In genomic region chr22:40156682-40157081, GRCh38 we compare ENCODE assay signal across 7 cellular contexts. TPM values are rescaled to one million over a fixed set of nuclear protein-coding genes. Genes with fewer than 3 reads are reported as not detected.
A peak's percentile ranks its signal among the peaks of the same experiment; 100 is the strongest.
DNase-seq lines count a peak whose midpoint lies in the region; ATAC-seq and TF ChIP-seq lines count a peak whose summit lies in the region.
"Not testable (repeated sequence)": the region's sequence is repeated elsewhere in the genome, so short reads cannot be mapped to it uniquely, and the experiment has no call there.

No MANE protein-coding gene starts in this region.

- not testable (repeated sequence) for H3K4ac ChIP-seq in IMR-90 (ENCODE audit: low read depth, low read length)

- not testable (repeated sequence) for H2AK5ac ChIP-seq in IMR-90 (ENCODE audit: low read depth, low read length)

- not testable (repeated sequence) for H3K27me3 ChIP-seq in IMR-90 (ENCODE audit: control insufficient read depth, insufficient read depth, low read length); colonic mucosa; left lung; parathyroid adenoma (ENCODE audit: control insufficient read depth, insufficient read depth, low read length)

- not testable (repeated sequence) for H2AK9ac ChIP-seq in IMR-90 (replicated peaks; ENCODE audit: low read depth, low read length, poor library complexity)

- not testable (repeated sequence) for H4K91ac ChIP-seq in IMR-90 (ENCODE audit: insufficient read depth, low read depth, low read length)

- H2AFZ ChIP-seq in IMR-90 (replicated peaks; ENCODE audit: low read length, poor library complexity); parathyroid adenoma: not testable (repeated sequence)

- DNase-seq in IMR-90; colonic mucosa; left lung; stimulated activated effector memory CD8-positive, alpha-beta T cell treated with anti-CD3 and anti-CD28 coated beads, Interleukin-12 subunit alpha, Interleukin-12 subunit beta, amount 100 ng/mL, for 72 hours (ENCODE audit: low spot score in 2 of 2); type B pancreatic cell (ENCODE audit: extremely low spot score, unreplicated experiment): not testable (repeated sequence)

- not testable (repeated sequence) for H3K18ac ChIP-seq in IMR-90 (ENCODE audit: low read depth, low read length)

- H4K20me1 ChIP-seq in IMR-90 (ENCODE audit: insufficient read depth, low read length) = not testable (repeated sequence)

- H3K4me2 ChIP-seq in IMR-90 (ENCODE audit: low read depth, low read length); parathyroid adenoma (ENCODE audit: low read length): not testable (repeated sequence)

- not testable (repeated sequence) for H3K14ac ChIP-seq in IMR-90 (replicated peaks; ENCODE audit: low read depth, low read length)

- in situ Hi-C loops in IMR-90 (cut with MboI; ENCODE audit: low sequenced_read_pairs) = not testable (repeated sequence)

- not testable (repeated sequence) for H3K27ac ChIP-seq in IMR-90 (ENCODE audit: insufficient read depth, low read length)
- H3K27ac ChIP-seq in VCaP (peak overlapping the region; percentile 76), colonic mucosa (peak overlapping the region; percentile 75), left lung (peak overlapping the region; percentile 9 to 23), parathyroid adenoma (peak overlapping the region; percentile 36)

- peak overlapping the region; percentile 34 for H3K27ac Mint-ChIP-seq in stimulated activated effector memory CD8-positive, alpha-beta T cell treated with anti-CD3 and anti-CD28 coated beads, Interleukin-12 subunit alpha, Interleukin-12 subunit beta, amount 100 ng/mL, for 72 hours
- peak overlapping the region; percentile 91 for H3K27ac Mint-ChIP-seq in type B pancreatic cell

- not testable (repeated sequence) for TF ChIP-seq RAD21 in IMR-90 (IDR thresholded peaks at IDR 0.05; ENCODE audit: low read length)

- not testable (repeated sequence) for H3K4me1 ChIP-seq in IMR-90 (ENCODE audit: control insufficient read depth, insufficient read depth, low read length); colonic mucosa; parathyroid adenoma
- H3K4me1 ChIP-seq in left lung = peaks cover 0 to 11% of the 10 kb centered on the region in 2 donors

- not testable (repeated sequence) for H3K9ac ChIP-seq in IMR-90 (ENCODE audit: low read depth, low read length); parathyroid adenoma
- H3K9ac ChIP-seq in colonic mucosa (ENCODE audit: low read depth in 2 of 2, low read length in 2 of 2) = peak overlapping the region in 1 of 2 donors; percentile 1

- TF ChIP-seq CTCF in IMR-90 (conservative IDR thresholded peaks at IDR 0.05; ENCODE audit: low read depth, low read length); VCaP (conservative IDR thresholded peaks at IDR 0.05); colonic mucosa (IDR thresholded peaks at IDR 0.05); left lung (IDR thresholded peaks at IDR 0.05); parathyroid adenoma (IDR thresholded peaks at IDR 0.05); type B pancreatic cell (conservative IDR thresholded peaks at IDR 0.05): not testable (repeated sequence)

- not testable (repeated sequence) for H2BK5ac ChIP-seq in IMR-90 (ENCODE audit: low read depth, low read length, poor library complexity, severe bottlenecking)

- H4K5ac ChIP-seq in IMR-90 (ENCODE audit: low read depth, low read length) = not testable (repeated sequence)

- not testable (repeated sequence) for H2BK20ac ChIP-seq in IMR-90 (ENCODE audit: low read depth, low read length)

- no CpG with 5 or more reads among the region's 6 CpGs for WGBS in IMR-90 (ENCODE audit: extremely low coverage in 2 of 2, insufficient read length in 1 of 2), 2 experiments

- not testable (repeated sequence) for TF ChIP-seq POLR2A in IMR-90 (IDR thresholded peaks at IDR 0.05; ENCODE audit: low read depth, low read length)

- dilution Hi-C loops in IMR-90 (cut with HindIII; ENCODE audit: low sequenced_read_pairs, unreplicated experiment) = not testable (repeated sequence)

- not testable (repeated sequence) for H3K9me3 ChIP-seq in IMR-90 (ENCODE audit: control insufficient read depth, insufficient read depth, low read length); colonic mucosa; left lung; parathyroid adenoma (ENCODE audit: control insufficient read depth, low read length)

- not testable (repeated sequence) for H3K56ac ChIP-seq in IMR-90 (ENCODE audit: extremely low read depth, insufficient read depth, low read length)

- not testable (repeated sequence) for H3K9me3 Mint-ChIP-seq in stimulated activated effector memory CD8-positive, alpha-beta T cell treated with anti-CD3 and anti-CD28 coated beads, Interleukin-12 subunit alpha, Interleukin-12 subunit beta, amount 100 ng/mL, for 72 hours; type B pancreatic cell

- not testable (repeated sequence) for H3K9me1 ChIP-seq in IMR-90 (ENCODE audit: insufficient read depth, low read length)

- H3K4me3 Mint-ChIP-seq in stimulated activated effector memory CD8-positive, alpha-beta T cell treated with anti-CD3 and anti-CD28 coated beads, Interleukin-12 subunit alpha, Interleukin-12 subunit beta, amount 100 ng/mL, for 72 hours; type B pancreatic cell: not testable (repeated sequence)

- not testable (repeated sequence) for H3K79me2 ChIP-seq in parathyroid adenoma

- intact Hi-C loops in IMR-90 (cut with micrococcal nuclease); colonic mucosa (cut with DNase I); left lung (cut with DNase I): not testable (repeated sequence)

- BruUV-seq in IMR-90 (replicated peaks; lab: Mats Ljungman, UMichigan) = not testable (repeated sequence)

- not testable (repeated sequence) for H4K8ac ChIP-seq in IMR-90 (ENCODE audit: low read depth in 2 of 2, low read length in 2 of 2)

- CTCF ChIA-PET in IMR-90 (lab: Yijun Ruan, JAX) = interaction anchor here (0.7 kb wide), 1 partner anchor 11 kb away, joined by 3 read pairs; no protein-coding TSS in a partner anchor

- H3K4me3 ChIP-seq in IMR-90 (ENCODE audit: insufficient read depth, low read depth, low read length); colonic mucosa; left lung; parathyroid adenoma (ENCODE audit: low read depth, low read length): not testable (repeated sequence)

- not testable (repeated sequence) for H3K79me1 ChIP-seq in IMR-90 (ENCODE audit: low read depth in 1 of 2, low read length in 2 of 2)

- not testable (repeated sequence) for H3K23ac ChIP-seq in IMR-90 (ENCODE audit: low read depth, low read length)

- POLR2A ChIA-PET in IMR-90 (lab: Charles Lee; ENCODE audit: unreplicated experiment) = not testable (repeated sequence)

- H2BK15ac ChIP-seq in IMR-90 (ENCODE audit: low read depth, low read length) = not testable (repeated sequence)

- H3K27me3 Mint-ChIP-seq in type B pancreatic cell = not testable (repeated sequence)

- ATAC-seq in IMR-90 (ENCODE audit: low read depth) (peak; percentile 18; the same call in 1 of the 2 replicates), left lung (peak; percentile 21)
- not testable (repeated sequence) for ATAC-seq in stimulated activated effector memory CD8-positive, alpha-beta T cell treated with anti-CD3 and anti-CD28 coated beads, Interleukin-12 subunit alpha, Interleukin-12 subunit beta, amount 100 ng/mL, for 72 hours

- H3K36me3 Mint-ChIP-seq in stimulated activated effector memory CD8-positive, alpha-beta T cell treated with anti-CD3 and anti-CD28 coated beads, Interleukin-12 subunit alpha, Interleukin-12 subunit beta, amount 100 ng/mL, for 72 hours = peaks cover 19% of the 10 kb centered on the region
- not testable (repeated sequence) for H3K36me3 Mint-ChIP-seq in type B pancreatic cell

- H3K4me1 Mint-ChIP-seq in stimulated activated effector memory CD8-positive, alpha-beta T cell treated with anti-CD3 and anti-CD28 coated beads, Interleukin-12 subunit alpha, Interleukin-12 subunit beta, amount 100 ng/mL, for 72 hours = not testable (repeated sequence)
- H3K4me1 Mint-ChIP-seq in type B pancreatic cell (ENCODE audit: unreplicated experiment) = peaks cover 20% of the 10 kb centered on the region

- not testable (repeated sequence) for H3K36me3 ChIP-seq in IMR-90 (ENCODE audit: control insufficient read depth, insufficient read depth, low read length); colonic mucosa; left lung; parathyroid adenoma (ENCODE audit: control insufficient read depth, insufficient read depth, low read length)

- not testable (repeated sequence) for H2BK120ac ChIP-seq in IMR-90 (ENCODE audit: low read depth, low read length)

RNA-seq across cellular contexts. Expression of gene TNRC6B, which starts 21.0 kb away (rescaled TPM):
- total RNA-seq in IMR-90 (2012; rRNA removed) = 14.7 and 17.0 TPM in 2 replicates
- 3.9 and 4.8 TPM in 2 replicates for polyA plus RNA-seq in IMR-90 (2012; rRNA removed)
- 0.79 and 2.9 TPM in 2 replicates for polyA plus RNA-seq in IMR-90 (2012; cell fraction: cytosol; rRNA removed)
- polyA plus RNA-seq in IMR-90 (2012; cell fraction: nucleus; rRNA removed; ENCODE audit: low replicate concordance) = 3.7 and 4.7 TPM in 2 replicates
- 10 to 100 TPM; 38.7 to 47.4 TPM for total RNA-seq in colonic mucosa
- 10 to 100 TPM; 40.3 to 40.7 TPM for total RNA-seq in left lung
- total RNA-seq in type B pancreatic cell (ENCODE audit: low replicate concordance) = 48.3 and 50.7 TPM in 2 replicates
